Comparison of ENCODE assay signal across 8 cellular contexts in the genomic region with DNA sequence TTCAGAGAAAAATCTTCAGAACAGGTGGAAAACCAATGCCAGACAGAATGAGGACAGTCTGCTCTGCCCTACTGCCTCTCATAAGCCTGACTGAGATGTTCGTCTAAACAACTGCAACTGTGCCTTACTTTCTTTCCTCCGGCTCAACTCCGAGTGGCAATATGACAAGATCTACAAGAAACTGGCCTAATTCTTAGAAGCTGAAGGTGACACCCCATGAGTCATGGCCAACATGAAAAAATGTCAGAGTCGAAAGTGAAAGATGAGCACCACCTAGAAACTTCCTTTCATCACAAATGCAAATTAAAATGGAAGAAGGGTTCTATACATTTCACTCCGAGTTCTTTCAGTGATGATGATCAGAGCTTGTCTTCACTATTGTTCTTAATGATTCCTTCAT. TPM values are rescaled to one million over a fixed set of nuclear protein-coding genes. Genes with fewer than 3 reads are reported as not detected.
DNase-seq lines count a peak whose midpoint lies in the region; ATAC-seq, FAIRE-seq and TF ChIP-seq lines count a peak whose summit lies in the region.
"Had no signal": no experiment of that assay in that cellular context is flagged by ENCODE, and none has a peak within 500 bp of the region (broad histone marks: within the 10 kb centered on the region; RNA-seq: fewer than 3 reads in every experiment).

No MANE protein-coding gene starts in this region.

- H3K27me3 Mint-ChIP-seq in naive thymus-derived CD4-positive, alpha-beta T cell, result no peaks in the 10 kb centered on the region

- ATAC-seq in HG03520 (IDR thresholded peaks at IDR 0.05; ENCODE audit: unreplicated experiment), result peak; percentile 76
- peak; percentile 91 for ATAC-seq in naive thymus-derived CD4-positive, alpha-beta T cell

- no peak for FAIRE-seq in RCC 7860 (lab: Jason Lieb, UNC)

- peaks cover 19 to 62% (median 37%) of the 10 kb centered on the region in 7 donors for H3K4me1 Mint-ChIP-seq in naive thymus-derived CD4-positive, alpha-beta T cell

- H3K27me3 ChIP-seq in naive thymus-derived CD4-positive, alpha-beta T cell (ENCODE audit: control insufficient read depth in 2 of 2, insufficient read depth in 2 of 2, low read length in 2 of 2), result no peaks in the 10 kb centered on the region

- H3K4me1 ChIP-seq in naive thymus-derived CD4-positive, alpha-beta T cell (ENCODE audit: control insufficient read depth in 2 of 2, insufficient read depth in 2 of 2, low read length in 2 of 2), result peaks cover 10 to 21% of the 10 kb centered on the region in 2 donors

- CTCF ChIA-PET in naive thymus-derived CD4-positive, alpha-beta T cell (lab: Charles Lee), result interaction anchor here (1.4 kb wide), 1 partner anchor 13 kb away, joined by 5 read pairs; no protein-coding TSS in a partner anchor

- no peak for TF ChIP-seq CTCF in GM20000 (IDR thresholded peaks at IDR 0.05; ENCODE audit: extremely low read depth, missing control alignments)

- H3K27ac ChIP-seq in naive thymus-derived CD4-positive, alpha-beta T cell (ENCODE audit: low read depth, low read length), result peak overlapping the region; percentile 50

- H3K36me3 Mint-ChIP-seq in naive thymus-derived CD4-positive, alpha-beta T cell, result peaks cover 4 to 39% (median 20%) of the 10 kb centered on the region in 5 donors

- peaks cover 0 to 16% (median 0%) of the 10 kb centered on the region in 3 experiments for H3K36me3 ChIP-seq in naive thymus-derived CD4-positive, alpha-beta T cell (ENCODE audit: control insufficient read depth in 2 of 3, insufficient read depth in 3 of 3, low read length in 3 of 3)

- peak; percentile 86 for DNase-seq in GM20000 (ENCODE audit: low spot score)
- peak; percentile 24 to 44 for DNase-seq in activated CD8-positive, alpha-beta memory T cell treated with anti-CD3 and anti-CD28 coated beads for 4 hours (ENCODE audit: low read depth in 2 of 2)
- peak in 8 of 9 donors; percentile 20 to 72 (median 42) for DNase-seq in naive thymus-derived CD4-positive, alpha-beta T cell
- no peak for DNase-seq in COR-L47 (lab: John Stamatoyannopoulos, UW)
- DNase-seq in NCI-H2029 (lab: John Stamatoyannopoulos, UW), result no peak
- DNase-seq in RCC 7860 (ENCODE audit: low spot score), result no peak

- H3K9me3 Mint-ChIP-seq in naive thymus-derived CD4-positive, alpha-beta T cell, result peaks cover 0 to 2% (median 0%) of the 10 kb centered on the region in 11 donors

- H3K4me3 Mint-ChIP-seq in naive thymus-derived CD4-positive, alpha-beta T cell, result peak overlapping the region; percentile 41 to 84 (median 74)
- H3K4me3 Mint-ChIP-seq: nephron had no signal

- H3K27ac Mint-ChIP-seq in naive thymus-derived CD4-positive, alpha-beta T cell, result peak overlapping the region; percentile 57 to 96 (median 89)
- H3K27ac Mint-ChIP-seq: nephron had no signal

- POLR2A ChIA-PET in naive thymus-derived CD4-positive, alpha-beta T cell (lab: Charles Lee), result no interaction called here

- intact Hi-C loops in naive thymus-derived CD4-positive, alpha-beta T cell (cut with micrococcal nuclease), result loop anchor here (1.0 to 10.0 kb wide), 5 partner anchors 13 to 360 kb away; a partner anchor contains a TSS

- peak overlapping the region; percentile 7 for H3K4me3 ChIP-seq in naive thymus-derived CD4-positive, alpha-beta T cell (ENCODE audit: low read length)

- no peaks in the 10 kb centered on the region for H3K9me3 ChIP-seq in naive thymus-derived CD4-positive, alpha-beta T cell (ENCODE audit: control insufficient read depth in 2 of 3, low read length in 3 of 3)

RNA-seq across cellular contexts. Expression of a gene that starts 12.9 kb away (rescaled TPM):
- total RNA-seq in naive thymus-derived CD4-positive, alpha-beta T cell, result 10 to 100 TPM; 47.5 to 87.6 (median 62.9) TPM
- polyA plus RNA-seq in naive thymus-derived CD4-positive, alpha-beta T cell, result 10 to 100 TPM; 11.5 to 12.8 TPM

RNA-seq across cellular contexts. Expression of a gene that starts 43.5 kb away (rescaled TPM):
- total RNA-seq in naive thymus-derived CD4-positive, alpha-beta T cell, result 10 to 100 TPM in 1 of 5 experiments, 1 to 10 TPM in 4; 3.3 to 20.8 (median 5.1) TPM
- polyA plus RNA-seq in naive thymus-derived CD4-positive, alpha-beta T cell, result 1 to 10 TPM; 4.5 to 7.6 TPM

RNA-seq across cellular contexts. Expression of a gene that starts 58.3 kb away (rescaled TPM):
- total RNA-seq in naive thymus-derived CD4-positive, alpha-beta T cell, result not detected
- 1 to 10 TPM in 1 of 2 donors, under 1 TPM in 1; 0.39 to 1.4 TPM for polyA plus RNA-seq in naive thymus-derived CD4-positive, alpha-beta T cell

Comparison
In these comparisons a context has a peak if more than half of its experiments do, and no peak if none do; other contexts are left out.
1. DNase-seq: peak in GM20000 (single experiment), activated CD8-positive, alpha-beta memory T cell treated with anti-CD3 and anti-CD28 coated beads for 4 hours (2 of 2) and naive thymus-derived CD4-positive, alpha-beta T cell (8 of 9); none in COR-L47 (single experiment), NCI-H2029 (single experiment) and RCC 7860 (single experiment).